In the genomic region with DNA sequence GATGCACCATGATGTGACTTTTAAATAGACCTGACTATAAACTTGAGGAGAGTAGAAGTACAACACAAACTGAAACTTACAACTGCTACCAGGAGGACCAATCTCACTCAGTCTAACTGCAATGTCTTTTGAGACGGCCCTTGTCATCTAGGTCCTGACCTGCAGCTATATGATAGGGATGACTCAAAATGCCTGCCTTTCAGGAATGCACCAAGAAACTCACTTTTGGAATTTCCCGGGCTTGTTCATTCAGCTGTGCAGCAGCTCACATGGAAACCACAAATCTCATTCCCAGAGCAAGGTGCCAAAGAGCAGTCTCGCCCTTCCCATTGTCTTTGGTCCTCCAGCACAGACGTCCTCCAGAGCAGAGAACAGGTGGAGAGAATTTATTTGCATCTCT, we compare ENCODE assay signal across 13 cellular contexts.
DNase-seq lines count a peak whose midpoint lies in the region; ATAC-seq and TF ChIP-seq lines count a peak whose summit lies in the region.
"Had no signal": no experiment of that assay in that cellular context is flagged by ENCODE, and none has a peak within 500 bp of the region (broad histone marks: within the 10 kb centered on the region; RNA-seq: fewer than 3 reads in every experiment).

No MANE protein-coding gene starts in this region.

- H3K4me3 ChIP-seq in AG04449 (ENCODE audit: low read depth, low read length) (no peak overlapping the region), HCT116 (replicated peaks in 1 of 2; ENCODE audit: low read depth in 1 of 2, low read length in 2 of 2) (no peak overlapping the region), RWPE2 (ENCODE audit: severe bottlenecking) (no peak overlapping the region), Peyer's patch (no peak overlapping the region)

- BruUV-seq in HCT116 (replicated peaks; lab: Mats Ljungman, UMichigan): no TSS peak

- H3K9me3 ChIP-seq in HCT116 (ENCODE audit: control insufficient read depth in 1 of 2, insufficient read depth in 1 of 2, low read depth in 1 of 2, low read length in 2 of 2): no peaks in the 10 kb centered on the region
- no peaks in the 10 kb centered on the region for H3K9me3 ChIP-seq in RWPE2 (ENCODE audit: severe bottlenecking)
- H3K9me3 ChIP-seq in Peyer's patch: no peaks in the 10 kb centered on the region

- RAD21 ChIA-PET in HCT116 (lab: Charles Lee; ENCODE audit: low non-redundant PET in 1 of 2, low total read pairs in 2 of 2, uncharacterized antibody in 2 of 2, unreplicated experiment in 2 of 2): no interaction called here

- DNase-seq in AG04449 (ENCODE audit: low read depth, low spot score) (peak; percentile 5), HCT116 (ENCODE audit: low read depth, low spot score) (no peak), RWPE2 (ENCODE audit: low spot score) (no peak), hepatic stellate cell (ENCODE audit: low spot score) (peak; percentile 4), NCI-H446 treated with DMSO at 0.1 percent for 48 hours (lab: John Stamatoyannopoulos, UW) (no peak), Peyer's patch (no peak), anterior cingulate cortex (lab: John Stamatoyannopoulos, UW) (no peak)
- DNase-seq: glutamatergic neuron; NCI-H2171 treated with DMSO at 0.1 percent for 48 hours; stimulated activated CD4-positive, alpha-beta T cell treated with anti-CD3 and anti-CD28 coated beads, Interleukin-2, amount 100 ng/mL, for 24 hours had no signal

- TF ChIP-seq RAD21 in HCT116 (IDR thresholded peaks at IDR 0.05; ENCODE audit: low read depth): no peak

- no peak for TF ChIP-seq POLR2A in HCT116 (IDR thresholded peaks at IDR 0.05; ENCODE audit: borderline replicate concordance, extremely low read depth, insufficient read depth, insufficient read length)
- no peak for TF ChIP-seq POLR2A in Peyer's patch (IDR thresholded peaks at IDR 0.05)

- POLR2A ChIA-PET in AG04449 (lab: Yijun Ruan, JAX) (no interaction called here), HCT116 (lab: Charles Lee) (no interaction called here)

- H3K27ac ChIP-seq in HCT116 (ENCODE audit: low read depth, low read length): no peak overlapping the region
- H3K27ac ChIP-seq in RWPE2 (ENCODE audit: poor library complexity, severe bottlenecking): no peak overlapping the region
- no peak overlapping the region for H3K27ac ChIP-seq in Peyer's patch
- H3K27ac ChIP-seq: KMS-11 had no signal

- no peak overlapping the region for H2AFZ ChIP-seq in HCT116 (ENCODE audit: low read depth, low read length, poor library complexity, severe bottlenecking)

- H3K27me3 ChIP-seq in HCT116 (ENCODE audit: insufficient read depth, low read length) (no peaks in the 10 kb centered on the region), RWPE2 (ENCODE audit: insufficient read depth, poor library complexity, severe bottlenecking) (no peaks in the 10 kb centered on the region), Peyer's patch (no peaks in the 10 kb centered on the region)

- H3K4me1 ChIP-seq in HCT116 (ENCODE audit: control insufficient read depth in 1 of 2, insufficient read depth in 2 of 2, low read length in 2 of 2) (peaks cover 0 to 4% of the 10 kb centered on the region in 2 experiments; a peak in 1 of 4 replicates), RWPE2 (ENCODE audit: insufficient read depth, poor library complexity, severe bottlenecking) (no peaks in the 10 kb centered on the region), Peyer's patch (no peaks in the 10 kb centered on the region)

- intact Hi-C loops in HCT116 (cut with micrococcal nuclease): no loop called here

- CTCF ChIA-PET in AG04449 (lab: Yijun Ruan, JAX): no interaction called here
- CTCF ChIA-PET in HCT116 (lab: Charles Lee): no interaction called here

- H3K79me2 ChIP-seq in HCT116 (ENCODE audit: insufficient read depth, low read length): no peaks in the 10 kb centered on the region

- H3K36me3 ChIP-seq in HCT116 (ENCODE audit: control insufficient read depth in 1 of 2, insufficient read depth in 2 of 2, low read length in 2 of 2): no peaks in the 10 kb centered on the region
- no peaks in the 10 kb centered on the region for H3K36me3 ChIP-seq in RWPE2 (ENCODE audit: low read depth)
- no peaks in the 10 kb centered on the region for H3K36me3 ChIP-seq in Peyer's patch

- no peaks in the 10 kb centered on the region for H3K9me2 ChIP-seq in HCT116 (ENCODE audit: insufficient read depth)

- H3K9ac ChIP-seq in HCT116 (ENCODE audit: low read length): no peak overlapping the region
- H3K9ac ChIP-seq: KMS-11 had no signal

- TF ChIP-seq CTCF in AG04449 (IDR thresholded peaks at IDR 0.05; ENCODE audit: insufficient read depth, low read length, missing control alignments) (no peak), HCT116 (IDR thresholded peaks at IDR 0.05 in 2 of 3, conservative IDR thresholded peaks at IDR 0.05 in 1 of 3; ENCODE audit: borderline replicate concordance in 1 of 3, insufficient read depth in 1 of 3, low read depth in 2 of 3, low read length in 2 of 3) (no peak), RWPE2 (IDR thresholded peaks at IDR 0.05; ENCODE audit: poor library complexity, severe bottlenecking) (no peak), Peyer's patch (IDR thresholded peaks at IDR 0.05) (no peak)

- peak; percentile 34; the same call in 1 of the 2 replicates for ATAC-seq in HCT116
- peak; percentile 95 for ATAC-seq in RWPE2 (ENCODE audit: low read depth)
- no peak for ATAC-seq in GM19035 (IDR thresholded peaks at IDR 0.05; ENCODE audit: unreplicated experiment)
- ATAC-seq: stimulated activated effector memory CD8-positive, alpha-beta T cell treated with anti-CD3 and anti-CD28 coated beads, Interleukin-12 subunit alpha, Interleukin-12 subunit beta, amount 100 ng/mL, for 72 hours had no signal

- H4K20me1 ChIP-seq in HCT116 (ENCODE audit: insufficient read depth): no peaks in the 10 kb centered on the region

- H3K4me2 ChIP-seq in HCT116 (ENCODE audit: low read length): no peak overlapping the region
- H3K4me2 ChIP-seq: KMS-11 had no signal

TF ChIP-seq in HCT116, 20 proteins besides CTCF, POLR2A, EP300 and RAD21:
- TF ChIP-seq EZH2phosphoT487 (IDR thresholded peaks at IDR 0.05; ENCODE audit: borderline replicate concordance) (no peak), FOSL1 (IDR thresholded peaks at IDR 0.05; ENCODE audit: low read depth) (no peak), EGR1 (IDR thresholded peaks at IDR 0.05; ENCODE audit: low read depth) (no peak), ZNF274 (IDR thresholded peaks at IDR 0.05; ENCODE audit: low read depth, low read length) (no peak), ELF1 (IDR thresholded peaks at IDR 0.05; ENCODE audit: borderline replicate concordance, low read depth) (no peak), POLR2AphosphoS5 (IDR thresholded peaks at IDR 0.05; ENCODE audit: low read depth, low read length) (no peak), ZFX (IDR thresholded peaks at IDR 0.05) (no peak), CEBPB (IDR thresholded peaks at IDR 0.05; ENCODE audit: low read depth) (no peak), CBX3 (IDR thresholded peaks at IDR 0.05; ENCODE audit: low read depth) (no peak), JUND (IDR thresholded peaks at IDR 0.05) (no peak), SRF (IDR thresholded peaks at IDR 0.05; ENCODE audit: low read depth) (no peak), TCF7L2 (IDR thresholded peaks at IDR 0.05; ENCODE audit: borderline replicate concordance, extremely low read depth, insufficient read depth, insufficient read length) (no peak), SIN3A (IDR thresholded peaks at IDR 0.05; ENCODE audit: low read depth) (no peak)
- TF ChIP-seq, protein P1, sequence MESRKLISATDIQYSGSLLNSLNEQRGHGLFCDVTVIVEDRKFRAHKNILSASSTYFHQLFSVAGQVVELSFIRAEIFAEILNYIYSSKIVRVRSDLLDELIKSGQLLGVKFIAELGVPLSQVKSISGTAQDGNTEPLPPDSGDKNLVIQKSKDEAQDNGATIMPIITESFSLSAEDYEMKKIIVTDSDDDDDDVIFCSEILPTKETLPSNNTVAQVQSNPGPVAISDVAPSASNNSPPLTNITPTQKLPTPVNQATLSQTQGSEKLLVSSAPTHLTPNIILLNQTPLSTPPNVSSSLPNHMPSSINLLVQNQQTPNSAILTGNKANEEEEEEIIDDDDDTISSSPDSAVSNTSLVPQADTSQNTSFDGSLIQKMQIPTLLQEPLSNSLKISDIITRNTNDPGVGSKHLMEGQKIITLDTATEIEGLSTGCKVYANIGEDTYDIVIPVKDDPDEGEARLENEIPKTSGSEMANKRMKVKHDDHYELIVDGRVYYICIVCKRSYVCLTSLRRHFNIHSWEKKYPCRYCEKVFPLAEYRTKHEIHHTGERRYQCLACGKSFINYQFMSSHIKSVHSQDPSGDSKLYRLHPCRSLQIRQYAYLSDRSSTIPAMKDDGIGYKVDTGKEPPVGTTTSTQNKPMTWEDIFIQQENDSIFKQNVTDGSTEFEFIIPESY (IDR thresholded peaks at IDR 0.05; ENCODE audit: extremely low read depth, insufficient replicate concordance, low read length): no peak
- TF ChIP-seq, protein P2, sequence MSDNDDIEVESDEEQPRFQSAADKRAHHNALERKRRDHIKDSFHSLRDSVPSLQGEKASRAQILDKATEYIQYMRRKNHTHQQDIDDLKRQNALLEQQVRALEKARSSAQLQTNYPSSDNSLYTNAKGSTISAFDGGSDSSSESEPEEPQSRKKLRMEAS (IDR thresholded peaks at IDR 0.05): no peak
- TF ChIP-seq, protein P3, sequence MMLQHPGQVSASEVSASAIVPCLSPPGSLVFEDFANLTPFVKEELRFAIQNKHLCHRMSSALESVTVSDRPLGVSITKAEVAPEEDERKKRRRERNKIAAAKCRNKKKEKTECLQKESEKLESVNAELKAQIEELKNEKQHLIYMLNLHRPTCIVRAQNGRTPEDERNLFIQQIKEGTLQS (IDR thresholded peaks at IDR 0.05): no peak

Comparison
In these comparisons a context has a peak if more than half of its experiments do, and no peak if none do; other contexts are left out.
1. DNase-seq: peak in AG04449 (single experiment) and hepatic stellate cell (single experiment); none in HCT116 (single experiment), RWPE2 (single experiment), NCI-H446 treated with DMSO at 0.1 percent for 48 hours (single experiment), Peyer's patch (0 of 3) and anterior cingulate cortex (0 of 58).